In genomic region chr4:94372579-94372978, GRCh38 we compare ENCODE assay signal across 1 cellular context.
TF ChIP-seq lines count a peak whose summit lies in the region.

No MANE protein-coding gene starts in this region.

TF ChIP-seq in SK-N-SH, 30 proteins besides CTCF, POLR2A, EP300 and RAD21 (continued from another document):
- no peak for TF ChIP-seq MEF2A (IDR thresholded peaks at IDR 0.05; ENCODE audit: borderline replicate concordance, low read depth)
- no peak for TF ChIP-seq USF2 (IDR thresholded peaks at IDR 0.05; ENCODE audit: borderline replicate concordance, low read depth, low read length)
